23 cellular contexts compared by ENCODE assay signal in the genomic region with DNA sequence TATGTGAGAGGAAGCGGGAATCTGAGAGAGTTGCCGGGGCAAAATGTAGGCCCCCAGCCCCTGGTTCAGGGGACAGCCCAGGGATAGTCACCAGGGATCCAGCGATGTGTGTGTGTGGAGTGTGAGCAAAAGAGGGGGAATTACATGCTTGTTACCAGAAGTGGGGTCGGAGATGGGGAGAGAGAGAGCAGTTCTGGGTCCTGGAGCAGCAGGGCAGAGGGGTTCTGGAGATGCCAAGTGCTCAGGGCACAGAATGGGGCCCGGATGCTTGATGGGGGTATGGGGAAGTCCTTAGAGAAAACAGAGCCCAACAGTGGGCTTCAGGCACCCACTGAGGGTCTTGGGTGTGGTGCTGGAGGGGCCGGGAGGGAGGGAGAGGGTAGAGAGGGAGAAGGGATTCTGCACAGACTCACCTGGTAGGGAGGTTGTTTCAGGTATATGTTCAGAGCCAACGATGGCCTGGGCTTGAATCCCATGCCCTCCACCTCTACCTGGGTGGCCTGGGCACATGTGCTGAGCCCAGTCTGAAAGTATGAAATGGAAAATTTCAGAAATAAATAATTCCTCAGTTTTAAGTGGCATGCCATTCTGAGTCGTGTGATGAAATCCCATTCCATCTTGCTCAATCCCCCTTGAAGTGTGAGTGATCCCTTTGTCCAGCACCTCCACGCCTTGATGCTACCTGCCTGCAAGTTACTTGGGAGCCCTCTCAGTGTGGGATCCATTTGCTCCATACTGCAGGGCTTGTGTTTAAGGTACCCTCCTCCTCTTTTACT. TPM values are rescaled to one million over a fixed set of nuclear protein-coding genes. Genes with fewer than 3 reads are reported as not detected.
A peak's percentile ranks its signal among the peaks of the same experiment; 100 is the strongest.
DNase-seq lines count a peak whose midpoint lies in the region; ATAC-seq, FAIRE-seq and TF ChIP-seq lines count a peak whose summit lies in the region.
"Had no signal": no experiment of that assay in that cellular context is flagged by ENCODE, and none has a peak within 500 bp of the region (broad histone marks: within the 10 kb centered on the region; RNA-seq: fewer than 3 reads in every experiment).

No MANE protein-coding gene starts in this region.

- in situ Hi-C loops in GM23248 (cut with MboI) = no loop called here

- FAIRE-seq in GM12892 (lab: Jason Lieb, UNC) (no peak), H54 (lab: Jason Lieb, UNC) (no peak)

- no peak overlapping the region for H2AFZ ChIP-seq in GM23248

- H3K9me3 ChIP-seq in GM23248 (ENCODE audit: low read depth) = peaks cover 5% of the 10 kb centered on the region
- H3K9me3 ChIP-seq: ovary, Peyer's patch, right lobe of liver, transverse colon had no signal

- H4K20me1 ChIP-seq in GM23248 (ENCODE audit: insufficient read depth) = no peaks in the 10 kb centered on the region

- DNase-seq in GM23248 (peak; percentile 28), RWPE1 (ENCODE audit: low spot score) (peak; percentile 33), fibroblast of mammary gland (ENCODE audit: low read depth) (peak; percentile 6), renal cortical epithelial cell (ENCODE audit: low read depth) (peak; percentile 13), GM12892 (ENCODE audit: insufficient read length) (no peak), H54 (ENCODE audit: insufficient read length, low spot score) (no peak), iPS-NIHi7 (ENCODE audit: extremely low spot score) (no peak)
- DNase-seq: activated CD4-positive, alpha-beta T cell treated with anti-CD3 and anti-CD28 coated beads for 1 hour; AML-193; EL; GOT3; head of caudate nucleus; naive B cell; NCI-H1417 treated with DMSO at 0.1 percent for 48 hours; NCI-H82; ovary; Peyer's patch; SK-N-SH; stimulated activated naive B cell treated with anti-CD40 and anti-IgM and Interleukin-4, amounts not matched to agents 10 μg/mL and 1 μg/mL and 100 μg/mL, for 72 hours; T-helper 9 cell; transverse colon had no signal

- H3K27me3 ChIP-seq in GM23248 (replicated peaks; ENCODE audit: insufficient read depth) = no peaks in the 10 kb centered on the region
- H3K27me3 ChIP-seq: ovary, Peyer's patch, right lobe of liver, transverse colon had no signal

- POLR2A ChIA-PET in RWPE1 (lab: Yijun Ruan, JAX; ENCODE audit: low non-redundant PET) = no interaction called here

- no peak overlapping the region for H3K4me2 ChIP-seq in GM23248 (ENCODE audit: unreplicated experiment)
- H3K4me2 ChIP-seq: SK-N-SH had no signal

- peaks cover 5% of the 10 kb centered on the region; the same call in 1 of the 2 replicates for H3K4me1 ChIP-seq in GM23248 (ENCODE audit: insufficient read depth)
- H3K4me1 ChIP-seq: right lobe of liver had no signal

- H3K4me3 ChIP-seq in GM23248 (no peak overlapping the region), fibroblast of mammary gland (ENCODE audit: control insufficient read depth, low read depth, low read length) (no peak overlapping the region)
- H3K4me3 ChIP-seq: ovary, Peyer's patch, right lobe of liver, transverse colon had no signal

- H3F3A ChIP-seq in GM23248 (ENCODE audit: insufficient read depth) = no peaks in the 10 kb centered on the region

- no peak for ATAC-seq in HG02973 (IDR thresholded peaks at IDR 0.05; ENCODE audit: unreplicated experiment)
- ATAC-seq: right lobe of liver had no signal

- no peaks in the 10 kb centered on the region for H3K36me3 ChIP-seq in GM23248 (ENCODE audit: low read depth)
- H3K36me3 ChIP-seq: ovary, Peyer's patch, right lobe of liver, transverse colon had no signal

- no peaks in the 10 kb centered on the region for H3K79me2 ChIP-seq in GM23248 (ENCODE audit: insufficient read depth)

- CTCF ChIA-PET in RWPE1 (lab: Yijun Ruan, JAX) = interaction anchor here (1.0 kb wide), 2 partner anchors 17 to 36 kb away, joined by 4 to 5 read pairs; no protein-coding TSS in a partner anchor

- 60 to 61% methylated on average over 8 to 9 of the region's 9 CpGs for WGBS in GM23248 (ENCODE audit: low coverage in 1 of 2, low lambda C conversion rate in 2 of 2, missing lambda C conversion rate in 2 of 2), 2 experiments

- H3K9me2 ChIP-seq in GM23248 (ENCODE audit: insufficient read depth) = no peaks in the 10 kb centered on the region
- H3K9me2 ChIP-seq: SK-N-SH had no signal

- no peak overlapping the region for H3K9ac ChIP-seq in GM23248
- H3K9ac ChIP-seq: SK-N-SH had no signal

- no peak for TF ChIP-seq CTCF in RWPE1 (conservative IDR thresholded peaks at IDR 0.05; ENCODE audit: low read depth)
- TF ChIP-seq CTCF in fibroblast of mammary gland (conservative IDR thresholded peaks at IDR 0.05; ENCODE audit: control insufficient read depth, insufficient read depth, low read depth, low read length) = no peak

- TF ChIP-seq POLR2A in GM12892 (IDR thresholded peaks at IDR 0.05; ENCODE audit: low read depth, low read length) (no peak), H54 (IDR thresholded peaks at IDR 0.05; ENCODE audit: low read depth, low read length) (no peak)

- H3K27ac ChIP-seq in GM23248 (no peak overlapping the region), RWPE1 (peak overlapping the region; percentile 41)
- H3K27ac ChIP-seq: ovary, Peyer's patch, right lobe of liver, transverse colon had no signal

RNA-seq across cellular contexts. Expression of gene SMIM38, which starts 12.4 kb away (rescaled TPM):
- total RNA-seq in GM23248 (2014; rRNA removed; shearing (Covaris generic)) = not detected in 2 replicates
- polyA plus RNA-seq in GM23248 (2016; fragmentation: Nextera tagmentation; extraction: Ambion mirVana) = not detected in 2 replicates
- total RNA-seq in renal cortical epithelial cell = 0.05 TPM in 1 of 2 replicates, not detected in the other
- 4.6 TPM for polyA plus RNA-seq in GM12892 (2012; ENCODE audit: missing spikeins)
- total RNA-seq: right lobe of liver had no signal

Comparison
In these comparisons a context has a peak if more than half of its experiments do, and no peak if none do; other contexts are left out.
1. DNase-seq: peak in GM23248 (single experiment), RWPE1 (single experiment), fibroblast of mammary gland (single experiment) and renal cortical epithelial cell (single experiment); none in GM12892 (single experiment), H54 (single experiment) and iPS-NIHi7 (single experiment).